Comparison of ENCODE assay signal across 28 cellular contexts in genomic region chr3:62453448-62453847, GRCh38.
"Had no signal": no experiment of that assay in that cellular context is flagged by ENCODE, and none has a peak within 500 bp of the region (broad histone marks: within the 10 kb centered on the region; RNA-seq: fewer than 3 reads in every experiment).

No MANE protein-coding gene starts in this region.

- H3K27ac ChIP-seq: colonic mucosa, coronary artery, dorsolateral prefrontal cortex, epithelial cell of prostate, esophagus muscularis mucosa, esophagus squamous epithelium, foreskin keratinocyte, gastrocnemius medialis, gastroesophageal sphincter, heart left ventricle, heart right ventricle, hepatocyte had no signal

- H3K27me3 ChIP-seq: colonic mucosa, gastrocnemius medialis, heart right ventricle had no signal

- ATAC-seq: effector memory CD8-positive, alpha-beta T cell; esophagus mucosa; foreskin keratinocyte; gastrocnemius medialis; gastroesophageal sphincter; heart left ventricle; heart right ventricle had no signal

- H3K4me2 ChIP-seq: hepatocyte had no signal

- H3K9me3 Mint-ChIP-seq: dendritic cell treated with granulocyte-macrophage colony-stimulating factor and Interleukin-4, amounts not matched to agents 40 ng/mL and 50 ng/mL, for 4 days; effector memory CD8-positive, alpha-beta T cell; endodermal cell had no signal

- H3K9me3 ChIP-seq: colonic mucosa, esophagus muscularis mucosa, esophagus squamous epithelium, gastrocnemius medialis, gastroesophageal sphincter, heart right ventricle had no signal

- H3K36me3 ChIP-seq: colonic mucosa, esophagus muscularis mucosa, esophagus squamous epithelium, gastrocnemius medialis, gastroesophageal sphincter, heart left ventricle, heart right ventricle had no signal

- H2AFZ ChIP-seq: hepatocyte had no signal

- H3K27ac Mint-ChIP-seq: dendritic cell treated with granulocyte-macrophage colony-stimulating factor and Interleukin-4, amounts not matched to agents 40 ng/mL and 50 ng/mL, for 4 days; effector memory CD8-positive, alpha-beta T cell; endodermal cell had no signal

- H3K4me3 Mint-ChIP-seq: dendritic cell treated with granulocyte-macrophage colony-stimulating factor and Interleukin-4, amounts not matched to agents 40 ng/mL and 50 ng/mL, for 4 days; effector memory CD8-positive, alpha-beta T cell; endodermal cell had no signal

- DNase-seq: colonic mucosa; cortex of kidney; dermis blood vessel endothelial cell; effector CD4-positive, alpha-beta T cell; effector CD8-positive, alpha-beta T cell; effector memory CD4-positive, alpha-beta T cell; effector memory CD8-positive, alpha-beta T cell; endodermal cell; erythroblast; esophagus squamous epithelium; foreskin fibroblast; foreskin keratinocyte; foreskin melanocyte; gastrocnemius medialis; glutamatergic neuron; heart left ventricle; heart right ventricle had no signal

- H3K4me3 ChIP-seq: colonic mucosa, coronary artery, dorsolateral prefrontal cortex, esophagus muscularis mucosa, esophagus squamous epithelium, gastrocnemius medialis, gastroesophageal sphincter, heart left ventricle, heart right ventricle, hepatocyte had no signal

- FAIRE-seq: endometrium, endothelial cell of umbilical vein, frontal cortex had no signal

- H3K4me1 ChIP-seq: colonic mucosa, esophagus muscularis mucosa, esophagus squamous epithelium, foreskin keratinocyte, gastrocnemius medialis, gastroesophageal sphincter, heart left ventricle, heart right ventricle had no signal

- H3K27me3 Mint-ChIP-seq: dendritic cell treated with granulocyte-macrophage colony-stimulating factor and Interleukin-4, amounts not matched to agents 40 ng/mL and 50 ng/mL, for 4 days; effector memory CD8-positive, alpha-beta T cell had no signal
